24 cellular contexts compared by ENCODE assay signal in the genomic region with DNA sequence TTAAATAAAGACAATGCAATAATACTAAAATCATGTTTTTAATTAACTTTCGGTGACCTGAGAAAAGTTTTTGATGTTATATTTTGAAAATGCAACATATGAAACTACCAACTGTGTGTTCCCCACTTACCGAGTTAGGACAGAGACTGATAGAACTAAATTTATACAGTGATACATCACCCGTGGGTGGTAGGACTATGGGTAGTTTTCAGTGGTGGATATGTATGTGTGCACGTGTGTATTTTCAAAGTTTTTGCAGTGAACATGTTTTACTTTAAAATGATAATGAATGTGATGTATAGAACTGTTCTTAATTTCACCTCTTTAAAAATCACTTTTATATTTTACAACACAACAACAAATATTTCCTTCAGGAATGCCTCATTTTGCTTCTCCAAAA.
"Had no signal": no experiment of that assay in that cellular context is flagged by ENCODE, and none has a peak within 500 bp of the region (broad histone marks: within the 10 kb centered on the region; RNA-seq: fewer than 3 reads in every experiment).

No MANE protein-coding gene starts in this region.

- DNase-seq: effector CD8-positive, alpha-beta T cell; endodermal cell; foreskin fibroblast; gastrocnemius medialis; head of caudate nucleus; kidney; natural killer cell; occipital lobe; ovary; posterior cingulate gyrus; psoas muscle; right cardiac atrium; sigmoid colon; stimulated activated CD4-positive, alpha-beta T cell treated with anti-CD3 and anti-CD28 coated beads, Interleukin-2, amount 100 ng/mL, for 24 hours; stimulated activated CD4-positive, alpha-beta T cell treated with anti-CD3 and anti-CD28 coated beads, Interleukin-4, amount 100 ng/mL, for 24 hours; transverse colon; upper lobe of right lung; uterus had no signal

- H3K27ac Mint-ChIP-seq: dendritic cell treated with granulocyte-macrophage colony-stimulating factor and Interleukin-4, amounts not matched to agents 40 ng/mL and 50 ng/mL, for 4 days; endodermal cell; memory B cell; natural killer cell; stimulated activated memory B cell treated with anti-CD40 and anti-IgM and Interleukin-4, amounts not matched to agents 10 μg/mL and 1 μg/mL and 100 μg/mL, for 72 hours; stimulated activated naive CD8-positive, alpha-beta T cell treated with anti-CD3 and anti-CD28 coated beads, Interleukin-15, Interleukin-2, amounts not matched to agents 100 ng/mL and 50 ng/mL, for 24 hours had no signal

- H3K4me3 Mint-ChIP-seq: dendritic cell treated with granulocyte-macrophage colony-stimulating factor and Interleukin-4, amounts not matched to agents 40 ng/mL and 50 ng/mL, for 4 days; endodermal cell; memory B cell; natural killer cell; stimulated activated memory B cell treated with anti-CD40 and anti-IgM and Interleukin-4, amounts not matched to agents 10 μg/mL and 1 μg/mL and 100 μg/mL, for 72 hours; stimulated activated naive CD8-positive, alpha-beta T cell treated with anti-CD3 and anti-CD28 coated beads, Interleukin-15, Interleukin-2, amounts not matched to agents 100 ng/mL and 50 ng/mL, for 24 hours had no signal

- H3K9me3 Mint-ChIP-seq: dendritic cell treated with granulocyte-macrophage colony-stimulating factor and Interleukin-4, amounts not matched to agents 40 ng/mL and 50 ng/mL, for 4 days; endodermal cell; memory B cell; natural killer cell; stimulated activated memory B cell treated with anti-CD40 and anti-IgM and Interleukin-4, amounts not matched to agents 10 μg/mL and 1 μg/mL and 100 μg/mL, for 72 hours; stimulated activated naive CD8-positive, alpha-beta T cell treated with anti-CD3 and anti-CD28 coated beads, Interleukin-15, Interleukin-2, amounts not matched to agents 100 ng/mL and 50 ng/mL, for 24 hours had no signal

- ATAC-seq: esophagus mucosa; gastrocnemius medialis; left lobe of liver; natural killer cell; psoas muscle; right cardiac atrium; stimulated activated memory B cell treated with anti-CD40 and anti-IgM and Interleukin-4, amounts not matched to agents 10 μg/mL and 1 μg/mL and 100 μg/mL, for 72 hours; upper lobe of right lung had no signal

- H3K4me1 Mint-ChIP-seq: endodermal cell; memory B cell; natural killer cell; stimulated activated memory B cell treated with anti-CD40 and anti-IgM and Interleukin-4, amounts not matched to agents 10 μg/mL and 1 μg/mL and 100 μg/mL, for 72 hours had no signal

- H3K36me3 Mint-ChIP-seq: memory B cell; natural killer cell; stimulated activated memory B cell treated with anti-CD40 and anti-IgM and Interleukin-4, amounts not matched to agents 10 μg/mL and 1 μg/mL and 100 μg/mL, for 72 hours had no signal
